29 cellular contexts compared by ENCODE assay signal in the genomic region with DNA sequence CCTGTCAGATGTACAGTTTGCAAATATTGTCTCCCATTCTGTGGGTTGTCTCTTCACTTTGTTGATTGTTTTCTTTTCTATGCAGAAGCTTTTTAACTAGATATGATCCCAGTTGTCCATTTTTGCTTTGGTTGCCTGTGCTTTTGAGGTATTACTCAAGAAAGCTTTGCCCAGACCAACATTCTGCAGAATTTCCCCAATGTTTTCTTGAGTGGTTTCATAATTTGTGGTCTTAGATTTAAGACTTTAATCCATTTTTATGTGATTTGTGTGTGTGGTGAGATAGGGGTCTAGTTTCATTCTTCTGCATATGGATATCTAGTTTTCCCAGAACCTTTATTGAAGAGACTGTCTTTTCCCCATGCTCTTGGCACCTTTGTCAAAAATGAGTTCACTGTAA.
"Had no signal": no experiment of that assay in that cellular context is flagged by ENCODE, and none has a peak within 500 bp of the region (broad histone marks: within the 10 kb centered on the region; RNA-seq: fewer than 3 reads in every experiment).

No MANE protein-coding gene starts in this region.

- H3K27me3 Mint-ChIP-seq: activated CD4-positive, alpha-beta memory T cell treated with anti-CD3 and anti-CD28 coated beads, Interleukin-2, amount 10 ng/mL, durations not matched to agents 7 days and 5 days; activated naive CD4-positive, alpha-beta T cell treated with anti-CD3 and anti-CD28 coated beads, Interleukin-2, amount 50 U/mL, for 24 hours; activated naive CD8-positive, alpha-beta T cell treated with anti-CD3 and anti-CD28 coated beads for 36 hours; activated T-cell treated with anti-CD3 and anti-CD28 coated beads, Interleukin-2, amount 50 U/mL, for 24 hours had no signal

- H3K4me1 Mint-ChIP-seq: activated CD4-positive, alpha-beta memory T cell treated with anti-CD3 and anti-CD28 coated beads, Interleukin-2, amount 10 ng/mL, durations not matched to agents 7 days and 5 days; activated CD4-positive, alpha-beta T cell treated with anti-CD3 and anti-CD28 coated beads, Interleukin-2, amount 10 ng/mL, durations not matched to agents 7 days and 5 days; activated naive CD4-positive, alpha-beta T cell treated with anti-CD3 and anti-CD28 coated beads, Interleukin-2, amount 50 U/mL, for 24 hours; activated naive CD8-positive, alpha-beta T cell treated with anti-CD3 and anti-CD28 coated beads for 36 hours; activated naive CD8-positive, alpha-beta T cell treated with anti-CD3 and anti-CD28 coated beads, Interleukin-2, amount 50 U/mL, for 24 hours had no signal

- H3K4me3 Mint-ChIP-seq: activated CD4-positive, alpha-beta memory T cell treated with anti-CD3 and anti-CD28 coated beads, Interleukin-2, amount 10 ng/mL, durations not matched to agents 7 days and 5 days; activated CD4-positive, alpha-beta T cell treated with anti-CD3 and anti-CD28 coated beads, Interleukin-2, amount 10 ng/mL, durations not matched to agents 7 days and 5 days; activated naive CD4-positive, alpha-beta T cell treated with anti-CD3 and anti-CD28 coated beads for 36 hours; activated naive CD4-positive, alpha-beta T cell treated with anti-CD3 and anti-CD28 coated beads, Interleukin-2, amount 50 U/mL, for 24 hours; activated naive CD8-positive, alpha-beta T cell treated with anti-CD3 and anti-CD28 coated beads for 36 hours; activated naive CD8-positive, alpha-beta T cell treated with anti-CD3 and anti-CD28 coated beads, Interleukin-2, amount 50 U/mL, for 24 hours; activated T-cell treated with anti-CD3 and anti-CD28 coated beads, Interleukin-2, amount 50 U/mL, for 24 hours; activated T-helper 1 cell treated with anti-CD3 and anti-CD28 coated beads, Interleukin-12 subunit alpha, Interleukin-12 subunit beta, Interleukin-2, Interleukin-4 antibody, amounts not matched to agents 30 ng/mL and 10 ng/mL and 1 ng/mL, durations not matched to agents 14 hours and 24 hours and 36 hours; brain; WTC11 had no signal

- H3K9me3 Mint-ChIP-seq: activated naive CD4-positive, alpha-beta T cell treated with anti-CD3 and anti-CD28 coated beads for 36 hours; activated naive CD4-positive, alpha-beta T cell treated with anti-CD3 and anti-CD28 coated beads, Interleukin-2, amount 50 U/mL, for 24 hours; activated naive CD8-positive, alpha-beta T cell treated with anti-CD3 and anti-CD28 coated beads for 36 hours; activated naive CD8-positive, alpha-beta T cell treated with anti-CD3 and anti-CD28 coated beads, Interleukin-2, amount 50 U/mL, for 24 hours; activated T-cell treated with anti-CD3 and anti-CD28 coated beads, Interleukin-2, amount 50 U/mL, for 24 hours; activated T-helper 1 cell treated with anti-CD3 and anti-CD28 coated beads, Interleukin-12 subunit alpha, Interleukin-12 subunit beta, Interleukin-2, Interleukin-4 antibody, amounts not matched to agents 30 ng/mL and 10 ng/mL and 1 ng/mL, durations not matched to agents 14 hours and 24 hours and 36 hours; activated T-helper 2 cell treated with anti-CD3 and anti-CD28 coated beads, Interferon-gamma antibody, Interleukin-2, Interleukin-4, amounts not matched to agents 10 μg/mL and 5 μg/mL and 100 μg/mL, durations not matched to agents 14 hours and 24 hours and 36 hours had no signal

- DNase-seq: activated CD4-positive, alpha-beta memory T cell treated with anti-CD3 and anti-CD28 coated beads, Interleukin-2, amount 10 ng/mL, durations not matched to agents 7 days and 5 days; activated CD4-positive, alpha-beta T cell treated with anti-CD3 and anti-CD28 coated beads for 1 hour; activated CD4-positive, alpha-beta T cell treated with anti-CD3 and anti-CD28 coated beads for 4 hours; activated CD4-positive, alpha-beta T cell treated with anti-CD3 and anti-CD28 coated beads, Interleukin-2, amount 10 ng/mL, durations not matched to agents 7 days and 5 days; activated CD4-positive, alpha-beta T cell treated with anti-CD3 and anti-CD28 coated beads, Interleukin-2, amount 50 U/mL, for 4 hours; activated CD8-positive, alpha-beta memory T cell treated with anti-CD3 and anti-CD28 coated beads, Interleukin-2, amount 50 U/mL, for 48 hours; activated effector memory CD4-positive, alpha-beta T cell treated with anti-CD3 and anti-CD28 coated beads, Interleukin-2, amount 50 U/mL, for 16 hours; activated naive CD4-positive, alpha-beta T cell treated with anti-CD3 and anti-CD28 coated beads for 36 hours; activated naive CD8-positive, alpha-beta T cell treated with anti-CD3 and anti-CD28 coated beads for 36 hours; activated naive CD8-positive, alpha-beta T cell treated with anti-CD3 and anti-CD28 coated beads, Interleukin-2, amount 50 U/mL, for 24 hours; activated T-cell treated with anti-CD3 and anti-CD28 coated beads for 4 hours; activated T-cell treated with anti-CD3 and anti-CD28 coated beads, Interleukin-2, amount 50 U/mL, for 24 hours; adrenal gland; central memory CD4-positive, alpha-beta T cell; cerebellar nuclear complex; colonic mucosa; effector CD8-positive, alpha-beta T cell; esophagus squamous epithelium; foreskin fibroblast; head of caudate nucleus; T-helper 2 cell had no signal

- H3K36me3 Mint-ChIP-seq: activated naive CD4-positive, alpha-beta T cell treated with anti-CD3 and anti-CD28 coated beads, Interleukin-2, amount 50 U/mL, for 24 hours; activated naive CD8-positive, alpha-beta T cell treated with anti-CD3 and anti-CD28 coated beads for 36 hours; brain; WTC11 had no signal

- H3K4me3 ChIP-seq: adrenal gland, ascending aorta, breast epithelium, cardiac muscle cell, colonic mucosa, esophagus squamous epithelium had no signal

- H3K27ac Mint-ChIP-seq: activated CD4-positive, alpha-beta memory T cell treated with anti-CD3 and anti-CD28 coated beads, Interleukin-2, amount 10 ng/mL, durations not matched to agents 7 days and 5 days; activated CD4-positive, alpha-beta T cell treated with anti-CD3 and anti-CD28 coated beads, Interleukin-2, amount 10 ng/mL, durations not matched to agents 7 days and 5 days; activated naive CD4-positive, alpha-beta T cell treated with anti-CD3 and anti-CD28 coated beads for 36 hours; activated naive CD4-positive, alpha-beta T cell treated with anti-CD3 and anti-CD28 coated beads, Interleukin-2, amount 50 U/mL, for 24 hours; activated naive CD8-positive, alpha-beta T cell treated with anti-CD3 and anti-CD28 coated beads for 36 hours; activated naive CD8-positive, alpha-beta T cell treated with anti-CD3 and anti-CD28 coated beads, Interleukin-2, amount 50 U/mL, for 24 hours; activated T-cell treated with anti-CD3 and anti-CD28 coated beads, Interleukin-2, amount 50 U/mL, for 24 hours; activated T-helper 1 cell treated with anti-CD3 and anti-CD28 coated beads, Interleukin-12 subunit alpha, Interleukin-12 subunit beta, Interleukin-2, Interleukin-4 antibody, amounts not matched to agents 30 ng/mL and 10 ng/mL and 1 ng/mL, durations not matched to agents 14 hours and 24 hours and 36 hours; activated T-helper 2 cell treated with anti-CD3 and anti-CD28 coated beads, Interferon-gamma antibody, Interleukin-2, Interleukin-4, amounts not matched to agents 10 μg/mL and 5 μg/mL and 100 μg/mL, durations not matched to agents 14 hours and 24 hours and 36 hours; brain; WTC11 had no signal
